ENCODE assay signal across 18 cellular contexts in genomic region chrX:40485427-40485826, GRCh38.
DNase-seq lines count a peak whose midpoint lies in the region; TF ChIP-seq lines count a peak whose summit lies in the region.
"Had no signal": no experiment of that assay in that cellular context is flagged by ENCODE, and none has a peak within 500 bp of the region (broad histone marks: within the 10 kb centered on the region; RNA-seq: fewer than 3 reads in every experiment).

No MANE protein-coding gene starts in this region.

- peak overlapping the region; percentile 76 for H2AK5ac ChIP-seq in H9 (ENCODE audit: insufficient read length, low read length)

- no peak overlapping the region for H4K5ac ChIP-seq in H9 (ENCODE audit: insufficient read length, low read depth, low read length)

- H3K36me3 ChIP-seq in adrenal gland (replicated peaks in 1 of 2) (no peaks in the 10 kb centered on the region), iPS-20b (ENCODE audit: insufficient read depth, low read depth, low read length) (no peaks in the 10 kb centered on the region)
- H3K36me3 ChIP-seq: BLaER1 treated with 17β-estradiol and CSF1 and Interleukin-3, amounts not matched to agents 10 nM and 100 nM had no signal

- H3K14ac ChIP-seq in H9 (ENCODE audit: insufficient read depth, low read length): no peak overlapping the region

- H3K56ac ChIP-seq in H9 (ENCODE audit: insufficient read length, low read depth, low read length): no peak overlapping the region

- peaks cover 0 to 6% (median 4%) of the 10 kb centered on the region in 3 experiments; a peak in 5 of 7 replicates for H3K36me3 Mint-ChIP-seq in H9 (ENCODE audit: insufficient read depth in 1 of 3, low read depth in 3 of 3)
- H3K36me3 Mint-ChIP-seq in T-helper 2 cell treated with Interferon-gamma antibody and Interleukin-4, amounts not matched to agents 5 μg/mL and 100 μg/mL, for 36 hours (ENCODE audit: low read depth): no peaks in the 10 kb centered on the region
- H3K36me3 Mint-ChIP-seq: CD8-positive, alpha-beta T cell had no signal

- no peaks in the 10 kb centered on the region for H3K9me3 ChIP-seq in H9 (ENCODE audit: control insufficient read depth, low read depth, low read length)
- no peaks in the 10 kb centered on the region for H3K9me3 ChIP-seq in adrenal gland (replicated peaks in 1 of 3)
- H3K9me3 ChIP-seq in iPS-20b (ENCODE audit: insufficient read depth, low read depth, low read length): no peaks in the 10 kb centered on the region
- H3K9me3 ChIP-seq: A549, Caco-2 had no signal

- no peak overlapping the region for H3T11ph ChIP-seq in H9 (ENCODE audit: low read length)

- no peak overlapping the region for H2BK20ac ChIP-seq in H9 (ENCODE audit: low read depth, low read length, poor library complexity, severe bottlenecking)

- no peak for TF ChIP-seq CTCF in H9 (conservative IDR thresholded peaks at IDR 0.05)
- TF ChIP-seq CTCF in adrenal gland (IDR thresholded peaks at IDR 0.05): no peak

- no peaks in the 10 kb centered on the region for H3K79me2 ChIP-seq in H9 (ENCODE audit: insufficient read depth, low read length)

- H4K20me1 ChIP-seq in H9 (ENCODE audit: control insufficient read depth, insufficient read depth, insufficient read length): no peaks in the 10 kb centered on the region
- H4K20me1 ChIP-seq: BLaER1 treated with 17β-estradiol and CSF1 and Interleukin-3, amounts not matched to agents 10 nM and 100 nM had no signal

- H3K23me2 ChIP-seq in H9 (ENCODE audit: insufficient read length, low read depth, low read length, poor library complexity, severe bottlenecking): no peaks in the 10 kb centered on the region

- H3K9ac ChIP-seq in H9 (ENCODE audit: extremely low read depth, insufficient read length, low read length) (no peak overlapping the region), iPS-20b (ENCODE audit: low read depth, low read length) (peak overlapping the region; percentile 42; the same call in 1 of the 2 replicates)
- H3K9ac ChIP-seq: BLaER1 treated with 17β-estradiol and CSF1 and Interleukin-3, amounts not matched to agents 10 nM and 100 nM had no signal

- no peak overlapping the region for H3K27ac Mint-ChIP-seq in H9
- H3K27ac Mint-ChIP-seq in T-helper 2 cell treated with Interferon-gamma antibody and Interleukin-4, amounts not matched to agents 5 μg/mL and 100 μg/mL, for 36 hours: no peak overlapping the region
- H3K27ac Mint-ChIP-seq: B cell; CD4-positive, alpha-beta T cell; CD8-positive, alpha-beta T cell had no signal

- H3K4me3 Mint-ChIP-seq in H9: no peak overlapping the region
- H3K4me3 Mint-ChIP-seq in T-helper 2 cell treated with Interferon-gamma antibody and Interleukin-4, amounts not matched to agents 5 μg/mL and 100 μg/mL, for 36 hours: no peak overlapping the region
- H3K4me3 Mint-ChIP-seq: B cell; CD4-positive, alpha-beta T cell; CD8-positive, alpha-beta T cell had no signal

- TF ChIP-seq POLR2A in adrenal gland (IDR thresholded peaks at IDR 0.05): no peak

- peaks cover 6% of the 10 kb centered on the region for H3K27me3 Mint-ChIP-seq in H9 (ENCODE audit: low read depth)
- H3K27me3 Mint-ChIP-seq in T-helper 2 cell treated with Interferon-gamma antibody and Interleukin-4, amounts not matched to agents 5 μg/mL and 100 μg/mL, for 36 hours (ENCODE audit: low read depth): peaks cover 2% of the 10 kb centered on the region
- H3K27me3 Mint-ChIP-seq: B cell; CD4-positive, alpha-beta T cell had no signal

- intact Hi-C loops in adrenal gland (cut with DNase I): no loop called here

- no peak for DNase-seq in H9
- no peak for DNase-seq in adrenal gland
- no peak for DNase-seq in T-helper 2 cell treated with Interferon-gamma antibody and Interleukin-4, amounts not matched to agents 5 μg/mL and 100 μg/mL, for 36 hours (ENCODE audit: low spot score)
- no peak for DNase-seq in NCI-H2107 treated with DMSO at 0.1 percent for 48 hours (lab: John Stamatoyannopoulos, UW; ENCODE audit: unreplicated experiment)
- no peak for DNase-seq in MV-4-11 (lab: John Stamatoyannopoulos, UW)
- DNase-seq: AML-193; Caco-2; Calu3; CD4-positive, alpha-beta T cell; CD8-positive, alpha-beta T cell; DMS79 treated with DMSO at 0.1 percent for 48 hours; GF-D8 had no signal

- no peak overlapping the region for H2BK5ac ChIP-seq in H9 (ENCODE audit: insufficient read length, low read length)

- no peak overlapping the region for H2BK12ac ChIP-seq in H9 (ENCODE audit: insufficient read length, low read depth, low read length)

- no peak overlapping the region for H3K18ac ChIP-seq in H9 (ENCODE audit: insufficient read length, low read depth, low read length)

- peaks cover 72 to 83% of the 10 kb centered on the region in 2 experiments for H3K9me3 Mint-ChIP-seq in H9
- H3K9me3 Mint-ChIP-seq in T-helper 2 cell treated with Interferon-gamma antibody and Interleukin-4, amounts not matched to agents 5 μg/mL and 100 μg/mL, for 36 hours: peaks cover 12% of the 10 kb centered on the region
- H3K9me3 Mint-ChIP-seq: CD4-positive, alpha-beta T cell; CD8-positive, alpha-beta T cell had no signal

- H3K79me1 ChIP-seq in H9 (ENCODE audit: insufficient read depth, low read depth, low read length, poor library complexity, severe bottlenecking): no peaks in the 10 kb centered on the region

- H4K8ac ChIP-seq in H9 (replicated peaks; ENCODE audit: insufficient read length, low read depth, low read length): no peak overlapping the region

- no peak overlapping the region for H2AFZ ChIP-seq in H9 (ENCODE audit: low read length)

- H3K4me1 ChIP-seq in H9 (ENCODE audit: insufficient read depth, low read length) (peaks cover 10% of the 10 kb centered on the region; the same call in 1 of the 2 replicates), adrenal gland (replicated peaks in 1 of 2) (no peaks in the 10 kb centered on the region), iPS-20b (ENCODE audit: insufficient read depth, low read length) (no peaks in the 10 kb centered on the region; the same call in 1 of the 2 replicates)
- H3K4me1 ChIP-seq: A549; BLaER1 treated with 17β-estradiol and CSF1 and Interleukin-3, amounts not matched to agents 10 nM and 100 nM; Caco-2 had no signal

- no CpG with 5 or more reads among the region's 2 CpGs for WGBS in H9 (ENCODE audit: extremely low coverage, insufficient read length, low lambda C conversion rate)
- 76 to 97% (median 87%) methylated on average over 2 of the region's 2 CpGs for WGBS in adrenal gland, 4 donors

- H3K27me3 ChIP-seq in H9 (ENCODE audit: insufficient read depth, low read length) (no peaks in the 10 kb centered on the region), adrenal gland (no peaks in the 10 kb centered on the region), iPS-20b (ENCODE audit: insufficient read depth, low read length) (no peaks in the 10 kb centered on the region)
- H3K27me3 ChIP-seq: BLaER1 treated with 17β-estradiol and CSF1 and Interleukin-3, amounts not matched to agents 10 nM and 100 nM had no signal

- no peak overlapping the region for H3K4me2 ChIP-seq in H9 (ENCODE audit: insufficient read depth, insufficient read length, low read length)
- H3K4me2 ChIP-seq: A549; BLaER1 treated with 17β-estradiol and CSF1 and Interleukin-3, amounts not matched to agents 10 nM and 100 nM had no signal

- H2BK15ac ChIP-seq in H9 (ENCODE audit: low read depth, low read length): no peak overlapping the region

- H3K27ac ChIP-seq in H9 (ENCODE audit: insufficient read length, low read depth, low read length) (no peak overlapping the region), adrenal gland (peak overlapping the region; percentile 35 to 68 (median 53)), iPS-20b (ENCODE audit: low read length) (no peak overlapping the region)
- H3K27ac ChIP-seq: 22Rv1; A549; BLaER1 treated with 17β-estradiol and CSF1 and Interleukin-3, amounts not matched to agents 10 nM and 100 nM; C4-2B had no signal

- no peak overlapping the region for H3K4me3 ChIP-seq in adrenal gland
- no peak overlapping the region for H3K4me3 ChIP-seq in iPS-20b (ENCODE audit: low read length)
- H3K4me3 ChIP-seq: A549; BLaER1 treated with 17β-estradiol and CSF1 and Interleukin-3, amounts not matched to agents 10 nM and 100 nM had no signal

- peaks cover 15 to 20% of the 10 kb centered on the region in 2 experiments for H3K4me1 Mint-ChIP-seq in H9
- H3K4me1 Mint-ChIP-seq in T-helper 2 cell treated with Interferon-gamma antibody and Interleukin-4, amounts not matched to agents 5 μg/mL and 100 μg/mL, for 36 hours (ENCODE audit: low read depth): peaks cover 12% of the 10 kb centered on the region
- H3K4me1 Mint-ChIP-seq: B cell had no signal

- H3K23ac ChIP-seq in H9 (ENCODE audit: insufficient read length, low read depth, low read length): no peak overlapping the region

- no peak overlapping the region for H3K4ac ChIP-seq in H9 (ENCODE audit: low read depth, low read length)

- H4K91ac ChIP-seq in H9 (ENCODE audit: insufficient read length, low read depth, low read length): no peak overlapping the region

- H2BK120ac ChIP-seq in H9 (ENCODE audit: low read depth, low read length, poor library complexity, severe bottlenecking): no peak overlapping the region

Comparison
In these comparisons a context has a peak if more than half of its experiments do, and no peak if none do; other contexts are left out.
1. H3K27ac ChIP-seq: peak in adrenal gland (5 of 5); none in H9 (single experiment) and iPS-20b (single experiment).